In the genomic region with DNA sequence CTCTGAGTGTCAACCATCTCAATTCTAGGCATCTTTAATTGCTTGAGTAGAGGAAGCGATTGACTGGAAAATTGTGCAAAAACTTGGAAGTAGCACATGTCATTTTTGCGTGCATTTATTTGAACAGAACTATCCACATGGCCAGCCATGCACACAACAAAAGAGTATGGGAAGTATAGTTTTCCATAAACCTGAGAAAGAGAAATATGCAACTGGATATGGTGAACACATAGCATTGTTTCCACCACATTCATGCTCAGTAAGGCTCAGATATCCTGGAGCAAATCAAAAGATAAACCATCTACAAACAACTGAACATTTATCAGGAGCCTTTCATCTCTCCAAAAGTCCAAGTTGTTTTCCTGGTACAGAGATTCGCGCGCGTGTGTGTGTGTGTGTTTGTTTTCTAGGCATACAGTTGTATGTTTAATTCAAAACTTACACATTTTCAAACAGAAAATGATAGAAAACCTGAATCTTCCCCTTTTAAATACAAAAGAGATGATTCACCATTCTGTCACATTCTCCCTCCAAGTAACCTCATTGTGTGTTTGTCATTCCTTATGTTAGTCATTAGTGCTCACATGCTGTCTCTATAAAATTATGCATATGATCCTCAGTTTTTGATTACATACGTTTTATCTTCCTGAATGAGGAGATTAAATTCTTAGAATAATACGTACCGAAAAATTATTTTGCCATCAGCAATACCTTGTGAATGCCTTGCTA, we compare ENCODE assay signal across 17 cellular contexts.
DNase-seq lines count a peak whose midpoint lies in the region; ATAC-seq and TF ChIP-seq lines count a peak whose summit lies in the region.
"Had no signal": no experiment of that assay in that cellular context is flagged by ENCODE, and none has a peak within 500 bp of the region (broad histone marks: within the 10 kb centered on the region; RNA-seq: fewer than 3 reads in every experiment).

No MANE protein-coding gene starts in this region.

- ATAC-seq in foreskin keratinocyte (peak; percentile 63), GM21367 (IDR thresholded peaks at IDR 0.05; ENCODE audit: unreplicated experiment) (no peak), GM21786 (IDR thresholded peaks at IDR 0.05; ENCODE audit: unreplicated experiment) (no peak)
- ATAC-seq: activated CD8-positive, alpha-beta T cell treated with anti-CD3 and anti-CD28 coated beads for 36 hours had no signal

- H3K27ac ChIP-seq in AG04450 (ENCODE audit: low read depth, low read length) (no peak overlapping the region), foreskin keratinocyte (no peak overlapping the region)
- H3K27ac ChIP-seq: adrenal gland, neutrophil, sigmoid colon, SK-N-MC, tibial nerve had no signal

- TF ChIP-seq CTCF in AG04450 (IDR thresholded peaks at IDR 0.05; ENCODE audit: low read depth, low read length), result no peak
- TF ChIP-seq CTCF in foreskin keratinocyte (conservative IDR thresholded peaks at IDR 0.05), result no peak

- CTCF ChIA-PET in AG04450 (lab: Charles Lee), result no interaction called here

- no peaks in the 10 kb centered on the region for H3K9me3 ChIP-seq in AG04450 (ENCODE audit: control insufficient read depth, insufficient read depth, low read length)
- H3K9me3 ChIP-seq: neutrophil, sigmoid colon, tibial nerve had no signal

- H3K4me1 ChIP-seq in foreskin keratinocyte, result peaks cover 3% of the 10 kb centered on the region
- H3K4me1 ChIP-seq: adrenal gland, sigmoid colon, tibial nerve had no signal

- DNase-seq in AG04450 (ENCODE audit: low read depth, low spot score) (peak; percentile 24), HT1080 (ENCODE audit: low read depth) (peak; percentile 76), astrocyte of the hippocampus (ENCODE audit: low read depth, low spot score) (peak; percentile 3), foreskin keratinocyte (peak; percentile 2 to 28), NCI-H1417 treated with DMSO at 0.1 percent for 48 hours (lab: John Stamatoyannopoulos, UW) (no peak), putamen (ENCODE audit: low spot score) (no peak)
- DNase-seq: activated CD8-positive, alpha-beta T cell treated with anti-CD3 and anti-CD28 coated beads for 36 hours; adrenal gland; immature natural killer cell; NCI-H1105; sigmoid colon; stimulated activated CD4-positive, alpha-beta T cell treated with anti-CD3 and anti-CD28 coated beads, Interleukin-4, amount 100 ng/mL, for 24 hours had no signal

- POLR2A ChIA-PET in AG04450 (lab: Yijun Ruan, JAX), result no interaction called here

- H3K4me3 ChIP-seq in AG04450 (ENCODE audit: low read depth, low read length), result no peak overlapping the region
- H3K4me3 ChIP-seq: adrenal gland, sigmoid colon, SK-N-MC, tibial nerve had no signal

- no peaks in the 10 kb centered on the region for H3K27me3 ChIP-seq in AG04450 (ENCODE audit: control insufficient read depth, insufficient read depth, low read length)
- H3K27me3 ChIP-seq in foreskin keratinocyte, result no peaks in the 10 kb centered on the region
- H3K27me3 ChIP-seq: adrenal gland, neutrophil, sigmoid colon, tibial nerve had no signal

Comparison
In these comparisons a context has a peak if more than half of its experiments do, and no peak if none do; other contexts are left out.
1. DNase-seq: peak in AG04450 (single experiment), HT1080 (single experiment), astrocyte of the hippocampus (single experiment) and foreskin keratinocyte (2 of 2); none in NCI-H1417 treated with DMSO at 0.1 percent for 48 hours (single experiment) and putamen (single experiment).